In genomic region chr2:73624625-73625024, GRCh38 we compare ENCODE assay signal across 12 cellular contexts. TPM values are rescaled to one million over a fixed set of nuclear protein-coding genes. Genes with fewer than 3 reads are reported as not detected.
DNase-seq lines count a peak whose midpoint lies in the region; ATAC-seq, FAIRE-seq and TF ChIP-seq lines count a peak whose summit lies in the region.
"Not testable (repeated sequence)": the region's sequence is repeated elsewhere in the genome, so short reads cannot be mapped to it uniquely, and the experiment has no call there.
"Had no signal": no experiment of that assay in that cellular context is flagged by ENCODE, and none has a peak within 500 bp of the region (broad histone marks: within the 10 kb centered on the region; RNA-seq: fewer than 3 reads in every experiment).

No MANE protein-coding gene starts in this region.

- H3K36me3 Mint-ChIP-seq in chondrocyte (ENCODE audit: low read depth): not testable (repeated sequence)

- not testable (repeated sequence) for H3K27ac ChIP-seq in Panc1 (ENCODE audit: low read length); pancreas

- H3K27me3 Mint-ChIP-seq in chondrocyte (ENCODE audit: low read depth): not testable (repeated sequence)

- FAIRE-seq in pancreas (lab: Jason Lieb, UNC): not testable (repeated sequence)

- H3K4me3 Mint-ChIP-seq in chondrocyte (ENCODE audit: unreplicated experiment): not testable (repeated sequence)

- 61 to 97% methylated on average over 4 to 8 of the region's 9 CpGs for WGBS in pancreas, 2 donors

- POLR2A ChIA-PET in Panc1 (lab: Charles Lee): not testable (repeated sequence)

- peak; percentile 22 for DNase-seq in DMS 273 (lab: John Stamatoyannopoulos, UW; ENCODE audit: unreplicated experiment)
- peak; percentile 12 for DNase-seq in HT-29 (ENCODE audit: low spot score)
- DNase-seq in Panc1 (ENCODE audit: low read depth, low spot score); chondrocyte (ENCODE audit: low spot score); epithelial cell of proximal tubule (ENCODE audit: low read depth); left lobe of liver (ENCODE audit: low spot score); pancreas: not testable (repeated sequence)

- ATAC-seq in Panc1 (peak; percentile 82), left lobe of liver (peak; percentile 47), pancreas (peak; percentile 34 to 63 (median 48))

- BruUV-seq in Panc1 (replicated peaks; lab: Mats Ljungman, UMichigan): not testable (repeated sequence)

- not testable (repeated sequence) for H3K9me3 ChIP-seq in Panc1 (ENCODE audit: control insufficient read depth, insufficient read depth, low read depth, low read length); pancreas

- H3K9me3 Mint-ChIP-seq in chondrocyte (ENCODE audit: low read depth): peaks cover 15% of the 10 kb centered on the region

- not testable (repeated sequence) for H3K4me3 ChIP-seq in Panc1 (ENCODE audit: low read depth in 2 of 2, low read length in 2 of 2); epithelial cell of proximal tubule (ENCODE audit: low read depth, low read length); pancreas

- not testable (repeated sequence) for H3K36me3 ChIP-seq in Panc1 (ENCODE audit: control insufficient read depth, insufficient read depth, low read length); pancreas

- CTCF ChIA-PET in Panc1 (lab: Charles Lee): not testable (repeated sequence)

- not testable (repeated sequence) for H3K27ac Mint-ChIP-seq in chondrocyte (ENCODE audit: unreplicated experiment)

- in situ Hi-C loops in Panc1 (cut with HindIII; ENCODE audit: low pct_unique_long_range_greater_than_20kb, low sequenced_read_pairs): not testable (repeated sequence)

- not testable (repeated sequence) for H3K27me3 ChIP-seq in Panc1 (ENCODE audit: control insufficient read depth, insufficient read depth, low read length); pancreas

- peak; percentile 26; the same call in 1 of the 2 replicates for TF ChIP-seq CTCF in Panc1 (IDR thresholded peaks at IDR 0.05)
- TF ChIP-seq CTCF in chondrocyte (IDR thresholded peaks at IDR 0.05): peak; percentile 18
- peak; percentile 35 for TF ChIP-seq CTCF in epithelial cell of proximal tubule (conservative IDR thresholded peaks at IDR 0.05; ENCODE audit: low read depth, low read length)
- TF ChIP-seq CTCF in pancreas (IDR thresholded peaks at IDR 0.05): not testable (repeated sequence)

- not testable (repeated sequence) for H3K4me1 ChIP-seq in Panc1 (ENCODE audit: control insufficient read depth, insufficient read depth, low read length); pancreas

- intact Hi-C loops in Panc1 (cut with micrococcal nuclease; ENCODE audit: unreplicated experiment); pancreas (cut with DNase I): not testable (repeated sequence)

- not testable (repeated sequence) for H3K4me1 Mint-ChIP-seq in chondrocyte (ENCODE audit: low read depth)

RNA-seq across cellular contexts. Expression of gene NAT8, which starts 17.6 kb away (rescaled TPM):
- not detected in 2 replicates for total RNA-seq in HT-29 (2014; rRNA removed; shearing (Covaris generic))
- total RNA-seq in Panc1 (2021; ENCODE audit: unreplicated experiment) (not detected), chondrocyte (not detected in 3 replicates), epithelial cell of proximal tubule (not detected in 2 replicates), left lobe of liver (26.3 TPM), pancreas (not detected)
- polyA plus RNA-seq in Panc1 (2012; ENCODE audit: insufficient read length): not detected
- under 1 TPM in 1 of 2 donors, not detected in 1; 0.09 TPM for polyA plus RNA-seq in pancreas
- total RNA-seq: A172; CD4-positive, CD25-positive, alpha-beta regulatory T cell; Daoy; G401 had no signal
- polyA plus RNA-seq: AG04450; CD4-positive, CD25-positive, alpha-beta regulatory T cell had no signal

Comparison
In these comparisons a context has a peak if more than half of its experiments do, and no peak if none do; other contexts are left out.
1. RNA of gene NAT8, which starts 17.6 kb away (total RNA-seq): 26.3 TPM in left lobe of liver (single experiment); not detected in HT-29, not detected in Panc1 (single experiment), not detected in chondrocyte, not detected in epithelial cell of proximal tubule and not detected in pancreas; every median in the first group is over 10 times any median in the second.
2. Peak in every context shown above with its lines, with median percentiles within 50 percentile points of each other: ATAC-seq.